ENCODE assay signal across 1 cellular context in genomic region chrX:24774650-24775049, GRCh38.
TF ChIP-seq lines count a peak whose summit lies in the region.

No MANE protein-coding gene starts in this region.

TF ChIP-seq in SK-N-SH treated with all-trans-retinoic acid at 6 μM for 48 hours, 23 proteins besides CTCF, POLR2A, EP300 and RAD21 (continued from another document):
- TF ChIP-seq BACH2 (CRISPR knock-in tag; IDR thresholded peaks at IDR 0.05; ENCODE audit: borderline replicate concordance): no peak
- TF ChIP-seq ESRRG (CRISPR knock-in tag; IDR thresholded peaks at IDR 0.05): no peak
- no peak for TF ChIP-seq OSR1 (CRISPR knock-in tag; IDR thresholded peaks at IDR 0.05)
- TF ChIP-seq ZFP3 (CRISPR knock-in tag; IDR thresholded peaks at IDR 0.05): no peak
- no peak for TF ChIP-seq SNAI2 (CRISPR knock-in tag; IDR thresholded peaks at IDR 0.05)
- no peak for TF ChIP-seq RARB (CRISPR knock-in tag; IDR thresholded peaks at IDR 0.05)
- no peak for TF ChIP-seq ZNF8 (CRISPR knock-in tag; IDR thresholded peaks at IDR 0.05)
- no peak for TF ChIP-seq PPARA (CRISPR knock-in tag; IDR thresholded peaks at IDR 0.05; ENCODE audit: borderline replicate concordance)
- TF ChIP-seq ARNTL (CRISPR knock-in tag; IDR thresholded peaks at IDR 0.05; ENCODE audit: borderline replicate concordance, low read depth): no peak
- TF ChIP-seq CSRNP3 (CRISPR knock-in tag; IDR thresholded peaks at IDR 0.05): no peak
- TF ChIP-seq TSHZ2 (CRISPR knock-in tag; IDR thresholded peaks at IDR 0.05): no peak
- TF ChIP-seq GLIS3 (CRISPR knock-in tag; IDR thresholded peaks at IDR 0.05): no peak
- TF ChIP-seq ZFP30 (CRISPR knock-in tag; IDR thresholded peaks at IDR 0.05): no peak
